ENCODE assay signal across 8 cellular contexts in the genomic region with DNA sequence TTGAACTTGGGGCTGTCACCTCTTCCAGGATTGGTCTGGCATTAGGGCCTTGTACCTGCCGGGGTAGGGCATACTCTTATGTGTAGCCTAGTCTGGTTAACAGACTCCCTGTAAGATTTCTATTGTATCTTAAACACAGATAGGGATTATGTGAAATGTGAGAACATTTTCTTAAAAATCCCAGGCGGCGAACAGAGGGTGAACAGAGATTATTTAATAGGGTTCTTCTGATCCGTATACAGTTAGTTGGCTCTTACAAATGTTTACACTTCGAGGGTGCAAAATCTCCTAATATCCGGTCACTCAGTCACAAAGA. TPM values are rescaled to one million over a fixed set of nuclear protein-coding genes. Genes with fewer than 3 reads are reported as not detected.
A peak's percentile ranks its signal among the peaks of the same experiment; 100 is the strongest.
DNase-seq lines count a peak whose midpoint lies in the region; ATAC-seq and TF ChIP-seq lines count a peak whose summit lies in the region.

No MANE protein-coding gene starts in this region.

- H3K4me3 ChIP-seq in DND-41 (ENCODE audit: low read depth in 1 of 2, low read length in 2 of 2) (peak overlapping the region; percentile 80 to 93), Loucy (ENCODE audit: low read length, poor library complexity, severe bottlenecking) (peak overlapping the region; percentile 79), neutrophil (ENCODE audit: low read depth in 1 of 2, low read length in 1 of 2) (peak overlapping the region; percentile 85 to 98)

- peak overlapping the region; percentile 97 for H2AFZ ChIP-seq in DND-41 (ENCODE audit: low read depth, low read length)
- peak overlapping the region; percentile 93 for H2AFZ ChIP-seq in Loucy (ENCODE audit: low read length)

- H3K4me2 ChIP-seq in DND-41 (ENCODE audit: insufficient read depth, low read length) (peak overlapping the region; percentile 95), Loucy (ENCODE audit: low read depth, low read length, poor library complexity, severe bottlenecking) (peak overlapping the region; percentile 72)

- peaks cover 38 to 45% of the 10 kb centered on the region in 2 donors for H3K4me1 Mint-ChIP-seq in effector memory CD8-positive, alpha-beta T cell (ENCODE audit: low read depth in 2 of 2)

- H3K36me3 Mint-ChIP-seq in effector memory CD8-positive, alpha-beta T cell (ENCODE audit: insufficient read depth) = peaks cover 28% of the 10 kb centered on the region

- H3K27me3 Mint-ChIP-seq in effector memory CD8-positive, alpha-beta T cell = no peaks in the 10 kb centered on the region

- H3K79me2 ChIP-seq in DND-41 (ENCODE audit: insufficient read depth, low read length) (peaks cover 50% of the 10 kb centered on the region), Loucy (ENCODE audit: insufficient read depth, low read length) (peaks cover 54% of the 10 kb centered on the region)

- no peaks in the 10 kb centered on the region for H3K9me2 ChIP-seq in Loucy (replicated peaks; ENCODE audit: low read depth, low read length)

- no peaks in the 10 kb centered on the region for H3K9me3 ChIP-seq in DND-41 (ENCODE audit: insufficient read depth, low read length, severe bottlenecking)
- no peaks in the 10 kb centered on the region for H3K9me3 ChIP-seq in Loucy (ENCODE audit: insufficient read depth, low read depth, low read length)
- H3K9me3 ChIP-seq in neutrophil = no peaks in the 10 kb centered on the region

- no peaks in the 10 kb centered on the region for H3K9me3 Mint-ChIP-seq in effector memory CD8-positive, alpha-beta T cell

- H3K27ac ChIP-seq in DND-41 (ENCODE audit: low read length) = peak overlapping the region; percentile 85
- H3K27ac ChIP-seq in neutrophil = peak overlapping the region; percentile 94

- peaks cover 4% of the 10 kb centered on the region; the same call in 1 of the 2 replicates for H3F3A ChIP-seq in Loucy (ENCODE audit: low read depth)

- H3K36me3 ChIP-seq in DND-41 (ENCODE audit: insufficient read depth, low read length) = no peaks in the 10 kb centered on the region; the same call in 1 of the 2 replicates
- H3K36me3 ChIP-seq in Loucy (ENCODE audit: insufficient read depth, low read length) = no peaks in the 10 kb centered on the region
- no peaks in the 10 kb centered on the region for H3K36me3 ChIP-seq in neutrophil

- H3K27me3 ChIP-seq in DND-41 (ENCODE audit: insufficient read depth, low read length, poor library complexity) (no peaks in the 10 kb centered on the region), Loucy (ENCODE audit: insufficient read depth, low read length, poor library complexity, severe bottlenecking) (no peaks in the 10 kb centered on the region), neutrophil (no peaks in the 10 kb centered on the region)

- no peak for DNase-seq in DND-41
- no peak for DNase-seq in effector memory CD8-positive, alpha-beta T cell
- DNase-seq in inferior parietal cortex (ENCODE audit: extremely low spot score) = no peak
- DNase-seq in cerebellum (ENCODE audit: low spot score) = no peak
- DNase-seq in putamen (ENCODE audit: low spot score) = no peak

- TF ChIP-seq CTCF in DND-41 (IDR thresholded peaks at IDR 0.05; ENCODE audit: borderline replicate concordance, extremely low read depth, low read length, poor library complexity, severe bottlenecking) = no peak
- TF ChIP-seq CTCF in Loucy (conservative IDR thresholded peaks at IDR 0.05; ENCODE audit: low read length) = no peak
- TF ChIP-seq CTCF in neutrophil (IDR thresholded peaks at IDR 0.05) = no peak

- peaks cover 7% of the 10 kb centered on the region; the same call in 1 of the 2 replicates for H4K20me1 ChIP-seq in DND-41 (ENCODE audit: insufficient read depth, low read length)
- peaks cover 11% of the 10 kb centered on the region for H4K20me1 ChIP-seq in Loucy (ENCODE audit: insufficient read depth, low read length, poor library complexity, severe bottlenecking)

- H3K4me3 Mint-ChIP-seq in effector memory CD8-positive, alpha-beta T cell = peak overlapping the region; percentile 94 to 99

- ATAC-seq in DND-41 (ENCODE audit: insufficient read depth, low read depth) (peak; percentile 44), GM21717 (IDR thresholded peaks at IDR 0.05; ENCODE audit: unreplicated experiment) (peak; percentile 47)
- peak; percentile 35 for ATAC-seq in effector memory CD8-positive, alpha-beta T cell (replicated peaks)

- H3K9ac ChIP-seq in DND-41 (ENCODE audit: low read depth, low read length) (peak overlapping the region; percentile 87), Loucy (ENCODE audit: low read depth, low read length, poor library complexity, severe bottlenecking) (peak overlapping the region; percentile 88)

- H3K27ac Mint-ChIP-seq in effector memory CD8-positive, alpha-beta T cell = peak overlapping the region; percentile 97 to 99

- H3K4me1 ChIP-seq in DND-41 (ENCODE audit: insufficient read depth, low read length) = peaks cover 51% of the 10 kb centered on the region
- peaks cover 40% of the 10 kb centered on the region for H3K4me1 ChIP-seq in Loucy (ENCODE audit: insufficient read depth, low read length, poor library complexity, severe bottlenecking)
- peaks cover 56 to 57% of the 10 kb centered on the region in 2 experiments for H3K4me1 ChIP-seq in neutrophil (ENCODE audit: control insufficient read depth in 1 of 2, insufficient read depth in 1 of 2, low read depth in 1 of 2, low read length in 1 of 2)

RNA-seq across cellular contexts. Expression of gene PLCL2, which starts 0.8 kb away (rescaled TPM):
- total RNA-seq in cerebellum = 54.8 TPM
